ENCODE assay signal across 9 cellular contexts in genomic region chr5:135246923-135247795, GRCh38.
A peak's percentile ranks its signal among the peaks of the same experiment; 100 is the strongest.
DNase-seq lines count a peak whose midpoint lies in the region; ATAC-seq and TF ChIP-seq lines count a peak whose summit lies in the region.
"Had no signal": no experiment of that assay in that cellular context is flagged by ENCODE, and none has a peak within 500 bp of the region (broad histone marks: within the 10 kb centered on the region; RNA-seq: fewer than 3 reads in every experiment).

No MANE protein-coding gene starts in this region.

- H3K4me3 ChIP-seq in AG04449 (ENCODE audit: low read depth, low read length), result no peak overlapping the region
- H3K4me3 ChIP-seq in HFF-Myc (replicated peaks; ENCODE audit: low read depth, low read length), result no peak overlapping the region
- H3K4me3 ChIP-seq in uterus, result no peak overlapping the region
- no peak overlapping the region for H3K4me3 ChIP-seq in CD4-positive, alpha-beta memory T cell (ENCODE audit: low read length in 2 of 2)

- H3K27ac ChIP-seq in uterus, result peak overlapping the region; percentile 65 to 71
- no peak overlapping the region for H3K27ac ChIP-seq in CD4-positive, alpha-beta memory T cell (ENCODE audit: low read depth, low read length)

- ATAC-seq in GM19452 (IDR thresholded peaks at IDR 0.05; ENCODE audit: unreplicated experiment), result no peak
- ATAC-seq in GM21528 (IDR thresholded peaks at IDR 0.05; ENCODE audit: low FRiP score, unreplicated experiment), result no peak

- no peak for TF ChIP-seq POLR2A in uterus (IDR thresholded peaks at IDR 0.05)

- H3K27ac Mint-ChIP-seq in activated CD4-positive, alpha-beta memory T cell treated with anti-CD3 and anti-CD28 coated beads for 36 hours, result no peak overlapping the region
- H3K27ac Mint-ChIP-seq in CD4-positive, alpha-beta memory T cell, result no peak overlapping the region

- H3K9me3 Mint-ChIP-seq in activated CD4-positive, alpha-beta memory T cell treated with anti-CD3 and anti-CD28 coated beads for 36 hours, result no peaks in the 10 kb centered on the region
- H3K9me3 Mint-ChIP-seq in CD4-positive, alpha-beta memory T cell, result peaks cover 0 to 3% (median 0%) of the 10 kb centered on the region in 8 donors

- intact Hi-C loops in activated CD4-positive, alpha-beta memory T cell treated with anti-CD3 and anti-CD28 coated beads for 36 hours (cut with micrococcal nuclease), result no loop called here
- intact Hi-C loops in uterus (cut with DNase I; ENCODE audit: low total_unique reads), result no loop called here
- intact Hi-C loops in CD4-positive, alpha-beta memory T cell (cut with micrococcal nuclease), result no loop called here

- no peaks in the 10 kb centered on the region for H3K9me3 ChIP-seq in uterus
- no peaks in the 10 kb centered on the region for H3K9me3 ChIP-seq in CD4-positive, alpha-beta memory T cell (ENCODE audit: control insufficient read depth in 1 of 2, low read length in 2 of 2)

- no peaks in the 10 kb centered on the region for H3K4me1 Mint-ChIP-seq in activated CD4-positive, alpha-beta memory T cell treated with anti-CD3 and anti-CD28 coated beads for 36 hours (ENCODE audit: low read depth)
- H3K4me1 Mint-ChIP-seq in CD4-positive, alpha-beta memory T cell, result no peaks in the 10 kb centered on the region

- no peaks in the 10 kb centered on the region for H3K27me3 ChIP-seq in uterus
- H3K27me3 ChIP-seq in CD4-positive, alpha-beta memory T cell (ENCODE audit: insufficient read depth, low read length), result no peaks in the 10 kb centered on the region

- TF ChIP-seq CTCF in AG04449 (IDR thresholded peaks at IDR 0.05; ENCODE audit: insufficient read depth, low read length, missing control alignments), result no peak
- TF ChIP-seq CTCF in HFF-Myc (IDR thresholded peaks at IDR 0.05; ENCODE audit: low read depth, low read length, missing control alignments), result no peak
- TF ChIP-seq CTCF in uterus (IDR thresholded peaks at IDR 0.05), result no peak

- H3K36me3 ChIP-seq in uterus, result no peaks in the 10 kb centered on the region
- no peaks in the 10 kb centered on the region for H3K36me3 ChIP-seq in CD4-positive, alpha-beta memory T cell (ENCODE audit: insufficient read depth, low read length)

- DNase-seq in AG04449 (ENCODE audit: low read depth, low spot score) (peak; percentile 80), HFF-Myc (ENCODE audit: extremely low read depth, low read depth) (peak; percentile 85), inferior parietal cortex (ENCODE audit: extremely low spot score) (peak; percentile 40), uterus (peak; percentile 48 to 64)
- DNase-seq in activated CD4-positive, alpha-beta memory T cell treated with anti-CD3 and anti-CD28 coated beads for 36 hours, result peak; percentile 31
- no peak for DNase-seq in CD4-positive, alpha-beta memory T cell
- DNase-seq: right cardiac atrium had no signal

- H3K4me3 Mint-ChIP-seq in activated CD4-positive, alpha-beta memory T cell treated with anti-CD3 and anti-CD28 coated beads for 36 hours, result no peak overlapping the region
- no peak overlapping the region for H3K4me3 Mint-ChIP-seq in CD4-positive, alpha-beta memory T cell

- H3K36me3 Mint-ChIP-seq in activated CD4-positive, alpha-beta memory T cell treated with anti-CD3 and anti-CD28 coated beads for 36 hours, result no peaks in the 10 kb centered on the region
- no peaks in the 10 kb centered on the region for H3K36me3 Mint-ChIP-seq in CD4-positive, alpha-beta memory T cell

- POLR2A ChIA-PET in AG04449 (lab: Yijun Ruan, JAX), result interaction anchor here (0.9 to 1.9 kb wide), 4 partner anchors 7 to 61 kb away, joined by 3 to 5 read pairs (median 4); no protein-coding TSS in a partner anchor
- POLR2A ChIA-PET in activated CD4-positive, alpha-beta memory T cell treated with anti-CD3 and anti-CD28 coated beads for 36 hours (lab: Charles Lee), result no interaction called here
- POLR2A ChIA-PET in CD4-positive, alpha-beta memory T cell (lab: Charles Lee; ENCODE audit: partially characterized antibody), result no interaction called here

- H3K4me1 ChIP-seq in uterus, result peaks cover 15 to 33% of the 10 kb centered on the region in 2 donors
- H3K4me1 ChIP-seq in CD4-positive, alpha-beta memory T cell (ENCODE audit: insufficient read depth, low read length), result no peaks in the 10 kb centered on the region

- H3K27me3 Mint-ChIP-seq in activated CD4-positive, alpha-beta memory T cell treated with anti-CD3 and anti-CD28 coated beads for 36 hours, result peaks cover 4% of the 10 kb centered on the region
- peaks cover 2 to 7% of the 10 kb centered on the region in 2 donors for H3K27me3 Mint-ChIP-seq in CD4-positive, alpha-beta memory T cell

- CTCF ChIA-PET in AG04449 (lab: Yijun Ruan, JAX), result interaction anchor here (0.8 to 1.4 kb wide), 9 partner anchors 9 to 56 kb away, joined by 3 to 5 read pairs (median 3); no protein-coding TSS in a partner anchor
- CTCF ChIA-PET in activated CD4-positive, alpha-beta memory T cell treated with anti-CD3 and anti-CD28 coated beads for 36 hours (lab: Charles Lee), result no interaction called here
- CTCF ChIA-PET in CD4-positive, alpha-beta memory T cell (lab: Charles Lee; ENCODE audit: partially characterized antibody), result no interaction called here

Comparison
In these comparisons a context has a peak if more than half of its experiments do, and no peak if none do; other contexts are left out.
1. DNase-seq: peak in AG04449 (single experiment), HFF-Myc (single experiment), activated CD4-positive, alpha-beta memory T cell treated with anti-CD3 and anti-CD28 coated beads for 36 hours (single experiment), inferior parietal cortex (single experiment) and uterus (2 of 2); none in CD4-positive, alpha-beta memory T cell (0 of 5).